ENCODE assay signal across 10 cellular contexts in genomic region chr16:30010817-30011504, GRCh38. TPM values are rescaled to one million over a fixed set of nuclear protein-coding genes. Genes with fewer than 3 reads are reported as not detected.
A peak's percentile ranks its signal among the peaks of the same experiment; 100 is the strongest.
DNase-seq lines count a peak whose midpoint lies in the region; ATAC-seq and TF ChIP-seq lines count a peak whose summit lies in the region.
"Had no signal": no experiment of that assay in that cellular context is flagged by ENCODE, and none has a peak within 500 bp of the region (broad histone marks: within the 10 kb centered on the region; RNA-seq: fewer than 3 reads in every experiment).

TSS of gene DOC2A (minus strand) at chr16:30011027. CDS start at chr16:30010222, 805 bp downstream.

- H4K20me1 ChIP-seq in Loucy (ENCODE audit: insufficient read depth, low read length, poor library complexity, severe bottlenecking), result no peaks in the 10 kb centered on the region

- H3K27me3 Mint-ChIP-seq in Calu3 (ENCODE audit: unreplicated experiment), result peaks cover 24% of the 10 kb centered on the region
- peaks cover 34% of the 10 kb centered on the region for H3K27me3 Mint-ChIP-seq in activated T-cell treated with anti-CD3 and anti-CD28 coated beads, Interleukin-2, amount 50 U/mL, for 24 hours
- H3K27me3 Mint-ChIP-seq in glutamatergic neuron (ENCODE audit: unreplicated experiment), result peaks cover 10% of the 10 kb centered on the region

- H3K36me3 Mint-ChIP-seq in Calu3 (ENCODE audit: insufficient read depth, unreplicated experiment), result peaks cover 49% of the 10 kb centered on the region
- H3K36me3 Mint-ChIP-seq in activated T-cell treated with anti-CD3 and anti-CD28 coated beads, Interleukin-2, amount 50 U/mL, for 24 hours (ENCODE audit: low read depth), result peaks cover 6% of the 10 kb centered on the region
- no peaks in the 10 kb centered on the region for H3K36me3 Mint-ChIP-seq in glutamatergic neuron (ENCODE audit: unreplicated experiment)

- H3K9me3 ChIP-seq in Loucy (ENCODE audit: insufficient read depth, low read depth, low read length), result no peaks in the 10 kb centered on the region

- H3F3A ChIP-seq in Loucy (ENCODE audit: low read depth), result no peaks in the 10 kb centered on the region

- no peak within 1 kb of the TSS for H3K9ac ChIP-seq in Loucy (ENCODE audit: low read depth, low read length, poor library complexity, severe bottlenecking)

- peak within 1 kb of the TSS; percentile 69 for H3K4me3 ChIP-seq in Loucy (ENCODE audit: low read length, poor library complexity, severe bottlenecking)

- CTCF ChIA-PET in Calu3 (lab: Charles Lee), result interaction anchor here (0.6 to 0.7 kb wide), 3 partner anchors 21 to 334 kb away, joined by 3 read pairs; no protein-coding TSS in a partner anchor
- CTCF ChIA-PET in RWPE1 (lab: Yijun Ruan, JAX), result no interaction called here

- H3K27me3 ChIP-seq in Loucy (ENCODE audit: insufficient read depth, low read length, poor library complexity, severe bottlenecking), result no peaks in the 10 kb centered on the region

- H3K27ac Mint-ChIP-seq in Calu3 (ENCODE audit: unreplicated experiment) (peak within 1 kb of the TSS; percentile 74), glutamatergic neuron (ENCODE audit: unreplicated experiment) (no peak within 1 kb of the TSS)
- peak within 1 kb of the TSS; percentile 69 for H3K27ac Mint-ChIP-seq in activated T-cell treated with anti-CD3 and anti-CD28 coated beads, Interleukin-2, amount 50 U/mL, for 24 hours

- peak; percentile 49 for DNase-seq in Calu3
- peak; percentile 65 for DNase-seq in activated T-cell treated with anti-CD3 and anti-CD28 coated beads, Interleukin-2, amount 50 U/mL, for 24 hours
- DNase-seq in glutamatergic neuron, result peak; percentile 72
- DNase-seq in stimulated activated CD4-positive, alpha-beta T cell treated with anti-CD3 and anti-CD28 coated beads, Interleukin-1b, Interleukin-23, amount 100 ng/mL, for 4 hours (ENCODE audit: low read depth in 2 of 2), result peak; percentile 31 to 37
- no peak for DNase-seq in OCI-M1 (lab: John Stamatoyannopoulos, UW)
- DNase-seq in RWPE1 (ENCODE audit: low spot score), result no peak

- no peaks in the 10 kb centered on the region for H3K4me1 ChIP-seq in Loucy (ENCODE audit: insufficient read depth, low read length, poor library complexity, severe bottlenecking)

- no peaks in the 10 kb centered on the region for H3K9me3 Mint-ChIP-seq in Calu3 (ENCODE audit: low read depth, unreplicated experiment)
- H3K9me3 Mint-ChIP-seq in activated T-cell treated with anti-CD3 and anti-CD28 coated beads, Interleukin-2, amount 50 U/mL, for 24 hours, result no peaks in the 10 kb centered on the region
- H3K9me3 Mint-ChIP-seq in glutamatergic neuron (ENCODE audit: unreplicated experiment), result peaks cover 5% of the 10 kb centered on the region

- TF ChIP-seq CTCF in Calu3 (IDR thresholded peaks at IDR 0.05; ENCODE audit: unreplicated experiment), result no peak
- no peak for TF ChIP-seq CTCF in Loucy (conservative IDR thresholded peaks at IDR 0.05; ENCODE audit: low read length)
- TF ChIP-seq CTCF in glutamatergic neuron (IDR thresholded peaks at IDR 0.05; ENCODE audit: partially characterized antibody, unreplicated experiment), result no peak
- no peak for TF ChIP-seq CTCF in RWPE1 (conservative IDR thresholded peaks at IDR 0.05; ENCODE audit: low read depth)

- no peaks in the 10 kb centered on the region for H3K36me3 ChIP-seq in Loucy (ENCODE audit: insufficient read depth, low read length)

- peak within 1 kb of the TSS; percentile 83; the same call in 1 of the 2 replicates for H2AFZ ChIP-seq in Loucy (ENCODE audit: low read length)

- ATAC-seq in GM18873 (IDR thresholded peaks at IDR 0.05; ENCODE audit: low FRiP score, unreplicated experiment), result no peak

- no peaks in the 10 kb centered on the region for H3K79me2 ChIP-seq in Loucy (ENCODE audit: insufficient read depth, low read length)

- H3K4me1 Mint-ChIP-seq in Calu3 (ENCODE audit: low read depth, unreplicated experiment), result peaks cover 7% of the 10 kb centered on the region
- H3K4me1 Mint-ChIP-seq in activated T-cell treated with anti-CD3 and anti-CD28 coated beads, Interleukin-2, amount 50 U/mL, for 24 hours (ENCODE audit: low read depth), result peaks cover 12% of the 10 kb centered on the region
- peaks cover 4% of the 10 kb centered on the region for H3K4me1 Mint-ChIP-seq in glutamatergic neuron (ENCODE audit: low read depth, unreplicated experiment)

- H3K4me3 Mint-ChIP-seq in Calu3 (ENCODE audit: low read depth, unreplicated experiment), result peak within 1 kb of the TSS; percentile 75
- H3K4me3 Mint-ChIP-seq in activated T-cell treated with anti-CD3 and anti-CD28 coated beads, Interleukin-2, amount 50 U/mL, for 24 hours, result peak within 1 kb of the TSS; percentile 75
- peak within 1 kb of the TSS; percentile 91 for H3K4me3 Mint-ChIP-seq in glutamatergic neuron (ENCODE audit: unreplicated experiment)

- no peak within 1 kb of the TSS for H3K27ac ChIP-seq in RWPE1

- H3K4me2 ChIP-seq in Loucy (ENCODE audit: low read depth, low read length, poor library complexity, severe bottlenecking), result peak within 1 kb of the TSS; percentile 71

- no peaks in the 10 kb centered on the region for H3K9me2 ChIP-seq in Loucy (replicated peaks; ENCODE audit: low read depth, low read length)

- intact Hi-C loops in Calu3 (cut with micrococcal nuclease; ENCODE audit: unreplicated experiment), result no loop called here

- no TSS peak for BruUV-seq in Calu3 (replicated peaks; lab: Mats Ljungman, UMichigan)

- POLR2A ChIA-PET in RWPE1 (lab: Yijun Ruan, JAX; ENCODE audit: low non-redundant PET), result interaction anchor here (0.7 kb wide), 1 partner anchor 17 kb away, joined by 3 read pairs; no protein-coding TSS in a partner anchor

RNA-seq across cellular contexts. Expression of gene DOC2A, which starts in this region (rescaled TPM):
- total RNA-seq in Calu3 (2022) (18.0 and 19.9 TPM in 2 replicates), glutamatergic neuron (ENCODE audit: unreplicated experiment) (4.2 TPM)
- total RNA-seq: LHCN-M2, myocyte had no signal

Comparison
In these comparisons a context has a peak if more than half of its experiments do, and no peak if none do; other contexts are left out.
1. DNase-seq: peak in Calu3 (single experiment), activated T-cell treated with anti-CD3 and anti-CD28 coated beads, Interleukin-2, amount 50 U/mL, for 24 hours (single experiment), glutamatergic neuron (single experiment) and stimulated activated CD4-positive, alpha-beta T cell treated with anti-CD3 and anti-CD28 coated beads, Interleukin-1b, Interleukin-23, amount 100 ng/mL, for 4 hours (2 of 2); none in OCI-M1 (single experiment) and RWPE1 (single experiment).
2. Peak in every context shown above with its lines, with median percentiles within 50 percentile points of each other: H3K4me3 Mint-ChIP-seq.